ENCODE assay signal across 8 cellular contexts in genomic region chr4:48906283-48907173, GRCh38. TPM values are rescaled to one million over a fixed set of nuclear protein-coding genes. Genes with fewer than 3 reads are reported as not detected.
DNase-seq lines count a peak whose midpoint lies in the region; ATAC-seq, FAIRE-seq and TF ChIP-seq lines count a peak whose summit lies in the region.

Gene OCIAD2, minus strand, starts transcription at chr4:48906774. Its CDS starts 2,225 bp downstream, at chr4:48904549.

- H3K4me1 ChIP-seq in astrocyte (ENCODE audit: insufficient read depth, low read length) (peaks cover 40% of the 10 kb centered on the region), iPS-15b (ENCODE audit: control insufficient read depth, insufficient read depth, low read length) (peaks cover 3% of the 10 kb centered on the region)

- peak within 1 kb of the TSS; percentile 86 for H3K4me3 Mint-ChIP-seq in astrocyte (ENCODE audit: unreplicated experiment)

- peaks cover 25% of the 10 kb centered on the region for H3K4me1 Mint-ChIP-seq in astrocyte (ENCODE audit: low read depth, unreplicated experiment)

- no peaks in the 10 kb centered on the region for H3K9me3 ChIP-seq in astrocyte (ENCODE audit: insufficient read depth, low read depth, low read length)
- H3K9me3 ChIP-seq in iPS-15b (ENCODE audit: control insufficient read depth, insufficient read depth, low read length), result no peaks in the 10 kb centered on the region

- no peaks in the 10 kb centered on the region for H3K9me3 Mint-ChIP-seq in astrocyte (ENCODE audit: unreplicated experiment)

- no peaks in the 10 kb centered on the region for H4K20me1 ChIP-seq in astrocyte (ENCODE audit: insufficient read depth, low read length)

- DNase-seq in NCI-H1092 (lab: John Stamatoyannopoulos, UW), result peak; percentile 88
- peak; percentile 49 for DNase-seq in astrocyte (ENCODE audit: low read depth)
- DNase-seq in stimulated activated CD4-positive, alpha-beta T cell treated with anti-CD3 and anti-CD28 coated beads, Interleukin-12 subunit alpha, Interleukin-12 subunit beta, amount 100 ng/mL, for 48 hours (ENCODE audit: low read depth in 2 of 3, low spot score in 1 of 3), result peak; percentile 58 to 74 (median 65)
- no peak for DNase-seq in middle frontal gyrus (ENCODE audit: extremely low spot score, low spot score)

- H3K79me2 ChIP-seq in astrocyte (ENCODE audit: insufficient read depth, low read length), result peaks cover 29% of the 10 kb centered on the region

- TF ChIP-seq CTCF in GM12873 (IDR thresholded peaks at IDR 0.05; ENCODE audit: insufficient read depth, low read depth, low read length, missing control alignments) (peak; percentile 36), astrocyte (IDR thresholded peaks at IDR 0.05; ENCODE audit: insufficient read depth, low read depth, low read length) (no peak)

- no peak for FAIRE-seq in astrocyte (lab: Jason Lieb, UNC)

- H3K9ac ChIP-seq in astrocyte (ENCODE audit: low read length) (peak within 1 kb of the TSS; percentile 81), iPS-15b (ENCODE audit: low read depth, low read length) (peak within 1 kb of the TSS; percentile 70)

- no peaks in the 10 kb centered on the region for H3K36me3 Mint-ChIP-seq in astrocyte (ENCODE audit: low read depth, unreplicated experiment)

- ATAC-seq in HG02588 (IDR thresholded peaks at IDR 0.05; ENCODE audit: unreplicated experiment), result peak; percentile 96

- H3K27me3 ChIP-seq in astrocyte (ENCODE audit: insufficient read depth, low read length) (no peaks in the 10 kb centered on the region), iPS-15b (ENCODE audit: control insufficient read depth, insufficient read depth, low read length) (no peaks in the 10 kb centered on the region)

- peak within 1 kb of the TSS; percentile 94 for H3K4me2 ChIP-seq in astrocyte (ENCODE audit: low read length)

- H3K27ac Mint-ChIP-seq in astrocyte (ENCODE audit: unreplicated experiment), result peak within 1 kb of the TSS; percentile 83

- H3K36me3 ChIP-seq in astrocyte (ENCODE audit: insufficient read depth, low read length), result peaks cover 6% of the 10 kb centered on the region
- peaks cover 2% of the 10 kb centered on the region for H3K36me3 ChIP-seq in iPS-15b (ENCODE audit: control insufficient read depth, insufficient read depth, low read length)

- peak within 1 kb of the TSS; percentile 91 for H2AFZ ChIP-seq in astrocyte (ENCODE audit: low read depth, low read length)

- peak within 1 kb of the TSS; percentile 67 for H3K4me3 ChIP-seq in astrocyte (ENCODE audit: insufficient read depth, low read depth, low read length)
- peak within 1 kb of the TSS; percentile 76 for H3K4me3 ChIP-seq in iPS-15b (ENCODE audit: low read depth, low read length)

- H3K27ac ChIP-seq in astrocyte (ENCODE audit: low read depth, low read length), result peak within 1 kb of the TSS; percentile 84

- intact Hi-C loops in T-helper 1 cell treated with Interleukin-12 subunit alpha and Interleukin-12 subunit beta and Interleukin-4 antibody, amounts not matched to agents 30 ng/mL and 1 ng/mL, for 36 hours (cut with micrococcal nuclease), result loop anchor here (1.0 to 10.0 kb wide), 10 partner anchors 56 to 772 kb away; partner anchors contain the start of genes FRYL, OCIAD1, SLAIN2 and TEC

- no peaks in the 10 kb centered on the region for H3K27me3 Mint-ChIP-seq in astrocyte (ENCODE audit: low read depth, unreplicated experiment)

RNA-seq across cellular contexts. Expression of gene OCIAD2, which starts in this region (rescaled TPM):
- 102 and 116 TPM in 2 replicates for total RNA-seq in T-helper 1 cell treated with Interleukin-12 subunit alpha and Interleukin-12 subunit beta and Interleukin-4 antibody, amounts not matched to agents 30 ng/mL and 1 ng/mL, for 36 hours
- 50.3 and 76.1 TPM in 2 replicates for total RNA-seq in astrocyte
